ENCODE assay signal across 30 cellular contexts in the genomic region with DNA sequence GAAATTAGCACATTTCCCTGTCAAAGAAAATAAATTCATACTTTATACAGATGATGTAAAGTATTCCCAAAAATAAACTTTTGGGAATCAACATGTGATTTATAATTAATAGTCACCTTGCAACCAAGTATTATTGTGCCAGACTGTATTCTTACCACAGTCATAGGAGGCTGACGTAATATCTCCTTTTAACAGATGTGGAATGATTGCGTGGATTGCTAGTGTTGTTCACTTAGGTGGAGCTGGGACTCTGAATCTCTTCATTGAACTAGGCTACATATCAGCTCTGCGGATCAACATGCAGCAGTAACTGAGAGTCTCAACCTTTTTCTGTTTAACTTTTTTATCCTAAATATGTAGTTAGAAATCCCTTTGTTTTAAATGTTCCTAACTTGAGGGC.
"Had no signal": no experiment of that assay in that cellular context is flagged by ENCODE, and none has a peak within 500 bp of the region (broad histone marks: within the 10 kb centered on the region; RNA-seq: fewer than 3 reads in every experiment).

No MANE protein-coding gene starts in this region.

- H3K27me3 Mint-ChIP-seq: activated B cell treated with CpG ODN at 0.5 μM for 24 hours; activated CD4-positive, alpha-beta T cell treated with anti-CD3 and anti-CD28 coated beads, Interleukin-2, amount 10 ng/mL, durations not matched to agents 24 days and 14 days; activated CD8-positive, alpha-beta memory T cell treated with anti-CD3 and anti-CD28 coated beads, Interleukin-2, amount 10 ng/mL, durations not matched to agents 7 days and 5 days; activated naive CD4-positive, alpha-beta T cell treated with anti-CD3 and anti-CD28 coated beads, Interleukin-2, amount 50 U/mL, for 24 hours; activated T-cell treated with anti-CD3 and anti-CD28 coated beads, Interleukin-2, amount 50 U/mL, for 24 hours; brain; T-cell had no signal

- H3K4me3 ChIP-seq: ascending aorta, cardiac muscle cell, SK-N-MC had no signal

- H3K27ac Mint-ChIP-seq: activated B cell treated with CpG ODN at 0.5 μM for 24 hours; activated CD4-positive, alpha-beta T cell treated with anti-CD3 and anti-CD28 coated beads, Interleukin-2, amount 10 ng/mL, durations not matched to agents 24 days and 14 days; activated CD8-positive, alpha-beta memory T cell treated with anti-CD3 and anti-CD28 coated beads, Interleukin-2, amount 10 ng/mL, durations not matched to agents 7 days and 5 days; activated naive CD4-positive, alpha-beta T cell treated with anti-CD3 and anti-CD28 coated beads, Interleukin-2, amount 50 U/mL, for 24 hours; activated T-cell treated with anti-CD3 and anti-CD28 coated beads, Interleukin-2, amount 50 U/mL, for 24 hours; activated T-helper 1 cell treated with anti-CD3 and anti-CD28 coated beads, Interleukin-12 subunit alpha, Interleukin-12 subunit beta, Interleukin-2, Interleukin-4 antibody, amounts not matched to agents 30 ng/mL and 10 ng/mL and 1 ng/mL, durations not matched to agents 14 hours and 24 hours and 36 hours; brain; T-cell had no signal

- H3K36me3 ChIP-seq: ascending aorta, cardiac muscle cell had no signal

- FAIRE-seq: TTC549 had no signal

- H3K27me3 ChIP-seq: ascending aorta, cardiac muscle cell had no signal

- DNase-seq: activated B cell treated with CpG ODN at 0.5 μM for 24 hours; activated CD4-positive, alpha-beta T cell treated with anti-CD3 and anti-CD28 coated beads for 1 hour; activated CD4-positive, alpha-beta T cell treated with anti-CD3 and anti-CD28 coated beads, Interleukin-2, amount 10 ng/mL, durations not matched to agents 24 days and 14 days; activated CD4-positive, alpha-beta T cell treated with anti-CD3 and anti-CD28 coated beads, Interleukin-2, amount 50 U/mL, for 48 hours; activated CD8-positive, alpha-beta memory T cell treated with anti-CD3 and anti-CD28 coated beads, Interleukin-2, amount 10 ng/mL, durations not matched to agents 7 days and 5 days; activated effector memory CD4-positive, alpha-beta T cell treated with Interleukin-2 at 50 U/mL for 16 hours; activated naive CD4-positive, alpha-beta T cell; activated T-cell treated with anti-CD3 and anti-CD28 coated beads, Interleukin-2, amount 50 U/mL, for 24 hours; amniotic stem cell; KG1; NCI-H1105 treated with DMSO at 0.1 percent for 48 hours; NCI-H146; NCI-H187 treated with DMSO at 0.1 percent for 48 hours; NCI-H2171; NCI-H2227 treated with DMSO at 0.1 percent for 48 hours; NCI-H526; NCI-H82; RPMI8226; T-cell; T-helper 2 cell; T1000 had no signal

- H3K4me3 Mint-ChIP-seq: activated B cell treated with CpG ODN at 0.5 μM for 24 hours; activated CD4-positive, alpha-beta T cell treated with anti-CD3 and anti-CD28 coated beads, Interleukin-2, amount 10 ng/mL, durations not matched to agents 24 days and 14 days; activated CD8-positive, alpha-beta memory T cell treated with anti-CD3 and anti-CD28 coated beads, Interleukin-2, amount 10 ng/mL, durations not matched to agents 7 days and 5 days; activated naive CD4-positive, alpha-beta T cell treated with anti-CD3 and anti-CD28 coated beads, Interleukin-2, amount 50 U/mL, for 24 hours; activated T-cell treated with anti-CD3 and anti-CD28 coated beads, Interleukin-2, amount 50 U/mL, for 24 hours; activated T-helper 1 cell treated with anti-CD3 and anti-CD28 coated beads, Interleukin-12 subunit alpha, Interleukin-12 subunit beta, Interleukin-2, Interleukin-4 antibody, amounts not matched to agents 30 ng/mL and 10 ng/mL and 1 ng/mL, durations not matched to agents 14 hours and 24 hours and 36 hours; brain; T-cell had no signal

- H3K27ac ChIP-seq: ascending aorta, cardiac muscle cell, SK-N-MC had no signal

- H3K4me1 ChIP-seq: ascending aorta had no signal

- ATAC-seq: activated CD8-positive, alpha-beta memory T cell treated with anti-CD3 and anti-CD28 coated beads, Interleukin-2, amount 10 ng/mL, durations not matched to agents 7 days and 5 days; Panc1; Right ventricle myocardium inferior; T-cell had no signal

- H3K9me3 Mint-ChIP-seq: activated B cell treated with CpG ODN at 0.5 μM for 24 hours; activated naive CD4-positive, alpha-beta T cell treated with anti-CD3 and anti-CD28 coated beads, Interleukin-2, amount 50 U/mL, for 24 hours; activated T-cell treated with anti-CD3 and anti-CD28 coated beads, Interleukin-2, amount 50 U/mL, for 24 hours; activated T-helper 1 cell treated with anti-CD3 and anti-CD28 coated beads, Interleukin-12 subunit alpha, Interleukin-12 subunit beta, Interleukin-2, Interleukin-4 antibody, amounts not matched to agents 30 ng/mL and 10 ng/mL and 1 ng/mL, durations not matched to agents 14 hours and 24 hours and 36 hours had no signal

- H3K9me3 ChIP-seq: ascending aorta had no signal
